Comparison of ENCODE assay signal across 8 cellular contexts in the genomic region with DNA sequence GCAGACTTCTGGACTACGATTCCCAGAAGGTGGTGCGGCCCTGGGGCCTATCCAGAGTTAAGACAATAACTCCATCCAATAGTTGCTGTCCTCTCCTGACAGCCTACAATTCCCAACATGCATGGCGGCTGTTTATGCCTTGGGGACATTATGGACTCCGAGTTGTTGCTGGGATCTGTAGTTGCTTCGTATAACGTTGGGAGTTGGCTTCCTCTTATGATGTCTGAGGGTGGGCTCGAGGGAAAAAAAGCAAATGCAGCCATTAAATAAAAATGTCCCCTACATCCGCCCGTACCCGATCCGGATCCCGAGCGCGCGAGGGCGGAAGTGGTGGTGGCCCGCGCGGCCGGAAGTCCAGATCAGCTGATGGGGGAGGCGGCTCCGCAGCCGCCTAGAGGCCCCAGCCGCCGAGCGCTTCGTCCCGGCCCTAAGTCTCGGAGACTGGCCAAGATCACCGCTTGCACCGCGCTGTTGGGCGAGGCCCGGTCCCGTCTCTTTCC. TPM values are rescaled to one million over a fixed set of nuclear protein-coding genes. Genes with fewer than 3 reads are reported as not detected.
DNase-seq lines count a peak whose midpoint lies in the region; ATAC-seq lines count a peak whose summit lies in the region.

TSS of gene ZSWIM8 (plus strand) at position 386 of the 500 bp plus-strand sequence. CDS start 273 bp downstream, outside the sequence.

- peaks cover 31 to 33% (median 33%) of the 10 kb centered on the region in 3 donors for H3K4me1 Mint-ChIP-seq in IgD-negative memory B cell

- peak within 1 kb of the TSS; percentile 96 to 100 (median 98) for H3K4me3 Mint-ChIP-seq in IgD-negative memory B cell

- peak within 1 kb of the TSS; percentile 94 to 99 (median 97) for H3K27ac Mint-ChIP-seq in IgD-negative memory B cell

- DNase-seq in DMS 273 treated with DMSO at 0.1 percent for 48 hours (lab: John Stamatoyannopoulos, UW) (peak; percentile 85), OCI-M2 (lab: John Stamatoyannopoulos, UW; ENCODE audit: unreplicated experiment) (peak; percentile 88), activated T-cell treated with anti-CD3 and anti-CD28 coated beads for 4 hours (peak; percentile 71), epidermal melanocyte (ENCODE audit: insufficient read length, low spot score) (peak; percentile 98), middle frontal gyrus (ENCODE audit: extremely low spot score, low spot score) (peak; percentile 94)
- DNase-seq in stimulated activated CD8-positive, alpha-beta memory T cell treated with anti-CD3 and anti-CD28 coated beads, Interleukin-2, amount 100 ng/mL, for 48 hours (ENCODE audit: low read depth in 2 of 2): peak; percentile 73 to 76

- ATAC-seq in GM21529 (IDR thresholded peaks at IDR 0.05; ENCODE audit: unreplicated experiment): peak; percentile 74

- peaks cover under 1% of the 10 kb centered on the region for H3K36me3 Mint-ChIP-seq in IgD-negative memory B cell

- no peaks in the 10 kb centered on the region for H3K27me3 Mint-ChIP-seq in IgD-negative memory B cell

- H3K9me3 Mint-ChIP-seq in IgD-negative memory B cell: no peaks in the 10 kb centered on the region

RNA-seq across cellular contexts. Expression of gene ZSWIM8, which starts in this region (rescaled TPM):
- polyA plus RNA-seq in IgD-negative memory B cell: 15.2 TPM

Comparison
In these comparisons a context has a peak if more than half of its experiments do, and no peak if none do; other contexts are left out.
1. Peak in every context shown above with its lines: DNase-seq and ATAC-seq.